ENCODE assay signal across 1 cellular context in the genomic region with DNA sequence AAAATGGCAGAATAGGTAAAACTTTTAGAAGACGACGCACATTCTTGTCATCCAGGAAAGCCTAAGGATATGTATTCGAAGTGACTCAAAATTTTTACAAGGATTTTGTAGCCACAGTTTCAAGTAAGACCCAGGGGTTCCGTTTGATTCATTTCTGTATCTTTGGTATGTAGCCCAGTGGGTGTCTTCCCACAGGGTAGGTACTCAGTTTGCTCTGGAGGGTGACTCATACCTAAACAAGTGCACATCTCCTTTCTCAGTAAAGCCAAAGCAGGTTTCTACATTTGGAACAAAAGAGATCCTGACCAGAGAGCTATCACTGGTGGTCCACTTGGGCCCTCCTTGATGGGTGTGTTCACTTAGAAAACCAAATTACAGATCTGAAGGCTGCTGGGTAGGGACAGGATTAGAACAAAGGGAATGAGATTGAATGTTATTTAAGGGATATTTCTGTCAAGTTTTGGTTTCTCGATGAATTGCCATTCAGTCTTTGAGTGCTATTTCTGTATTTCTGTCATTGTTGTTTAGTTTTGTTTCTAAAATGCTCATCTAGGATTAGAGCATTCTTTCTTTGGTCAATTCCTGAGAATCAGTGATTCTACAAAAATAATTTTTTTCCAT.
TF ChIP-seq lines count a peak whose summit lies in the region.

No MANE protein-coding gene starts in this region.

TF ChIP-seq in HEK293, 187 proteins besides CTCF, POLR2A, EP300 and RAD21 (continued from another document and continues in another):
- no peak for TF ChIP-seq ZNF266 (tag by site-specific recombination; IDR thresholded peaks at IDR 0.05; ENCODE audit: low read depth)
- no peak for TF ChIP-seq ZNF514 (tag by site-specific recombination; IDR thresholded peaks at IDR 0.05)
- 0 out of 2 replicates have a peak, but pooled peaks have one; percentile 61 for TF ChIP-seq HOXD13 (CRISPR knock-in tag; IDR thresholded peaks at IDR 0.05; ENCODE audit: borderline replicate concordance)
- TF ChIP-seq ZNF366 (tag by site-specific recombination; conservative IDR thresholded peaks at IDR 0.05), result 0 out of 2 replicates have a peak, but pooled peaks have one; percentile 16
- no peak for TF ChIP-seq SCRT1 (tag by site-specific recombination; IDR thresholded peaks at IDR 0.05; ENCODE audit: borderline replicate concordance)
- TF ChIP-seq ZNF76 (tag by site-specific recombination; IDR thresholded peaks at IDR 0.05; ENCODE audit: borderline replicate concordance, low read depth), result no peak
- TF ChIP-seq, protein P1, sequence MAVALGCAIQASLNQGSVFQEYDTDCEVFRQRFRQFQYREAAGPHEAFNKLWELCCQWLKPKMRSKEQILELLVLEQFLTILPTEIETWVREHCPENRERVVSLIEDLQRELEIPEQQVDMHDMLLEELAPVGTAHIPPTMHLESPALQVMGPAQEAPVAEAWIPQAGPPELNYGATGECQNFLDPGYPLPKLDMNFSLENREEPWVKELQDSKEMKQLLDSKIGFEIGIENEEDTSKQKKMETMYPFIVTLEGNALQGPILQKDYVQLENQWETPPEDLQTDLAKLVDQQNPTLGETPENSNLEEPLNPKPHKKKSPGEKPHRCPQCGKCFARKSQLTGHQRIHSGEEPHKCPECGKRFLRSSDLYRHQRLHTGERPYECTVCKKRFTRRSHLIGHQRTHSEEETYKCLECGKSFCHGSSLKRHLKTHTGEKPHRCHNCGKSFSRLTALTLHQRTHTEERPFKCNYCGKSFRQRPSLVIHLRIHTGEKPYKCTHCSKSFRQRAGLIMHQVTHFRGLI (tag by site-specific recombination; IDR thresholded peaks at IDR 0.05), result no peak
- TF ChIP-seq TCF7L2 (IDR thresholded peaks at IDR 0.05; ENCODE audit: borderline replicate concordance, low read depth, low read length), result no peak
- TF ChIP-seq ZNF837 (tag by site-specific recombination; IDR thresholded peaks at IDR 0.05), result no peak
- TF ChIP-seq SCRT2 (tag by site-specific recombination; IDR thresholded peaks at IDR 0.05), result no peak
- TF ChIP-seq, protein P2, sequence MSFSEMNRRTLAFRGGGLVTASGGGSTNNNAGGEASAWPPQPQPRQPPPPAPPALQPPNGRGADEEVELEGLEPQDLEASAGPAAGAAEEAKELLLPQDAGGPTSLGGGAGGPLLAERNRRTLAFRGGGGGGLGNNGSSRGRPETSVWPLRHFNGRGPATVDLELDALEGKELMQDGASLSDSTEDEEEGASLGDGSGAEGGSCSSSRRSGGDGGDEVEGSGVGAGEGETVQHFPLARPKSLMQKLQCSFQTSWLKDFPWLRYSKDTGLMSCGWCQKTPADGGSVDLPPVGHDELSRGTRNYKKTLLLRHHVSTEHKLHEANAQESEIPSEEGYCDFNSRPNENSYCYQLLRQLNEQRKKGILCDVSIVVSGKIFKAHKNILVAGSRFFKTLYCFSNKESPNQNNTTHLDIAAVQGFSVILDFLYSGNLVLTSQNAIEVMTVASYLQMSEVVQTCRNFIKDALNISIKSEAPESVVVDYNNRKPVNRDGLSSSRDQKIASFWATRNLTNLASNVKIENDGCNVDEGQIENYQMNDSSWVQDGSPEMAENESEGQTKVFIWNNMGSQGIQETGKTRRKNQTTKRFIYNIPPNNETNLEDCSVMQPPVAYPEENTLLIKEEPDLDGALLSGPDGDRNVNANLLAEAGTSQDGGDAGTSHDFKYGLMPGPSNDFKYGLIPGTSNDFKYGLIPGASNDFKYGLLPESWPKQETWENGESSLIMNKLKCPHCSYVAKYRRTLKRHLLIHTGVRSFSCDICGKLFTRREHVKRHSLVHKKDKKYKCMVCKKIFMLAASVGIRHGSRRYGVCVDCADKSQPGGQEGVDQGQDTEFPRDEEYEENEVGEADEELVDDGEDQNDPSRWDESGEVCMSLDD (tag by site-specific recombination; IDR thresholded peaks at IDR 0.05), result no peak
- TF ChIP-seq, protein P3, sequence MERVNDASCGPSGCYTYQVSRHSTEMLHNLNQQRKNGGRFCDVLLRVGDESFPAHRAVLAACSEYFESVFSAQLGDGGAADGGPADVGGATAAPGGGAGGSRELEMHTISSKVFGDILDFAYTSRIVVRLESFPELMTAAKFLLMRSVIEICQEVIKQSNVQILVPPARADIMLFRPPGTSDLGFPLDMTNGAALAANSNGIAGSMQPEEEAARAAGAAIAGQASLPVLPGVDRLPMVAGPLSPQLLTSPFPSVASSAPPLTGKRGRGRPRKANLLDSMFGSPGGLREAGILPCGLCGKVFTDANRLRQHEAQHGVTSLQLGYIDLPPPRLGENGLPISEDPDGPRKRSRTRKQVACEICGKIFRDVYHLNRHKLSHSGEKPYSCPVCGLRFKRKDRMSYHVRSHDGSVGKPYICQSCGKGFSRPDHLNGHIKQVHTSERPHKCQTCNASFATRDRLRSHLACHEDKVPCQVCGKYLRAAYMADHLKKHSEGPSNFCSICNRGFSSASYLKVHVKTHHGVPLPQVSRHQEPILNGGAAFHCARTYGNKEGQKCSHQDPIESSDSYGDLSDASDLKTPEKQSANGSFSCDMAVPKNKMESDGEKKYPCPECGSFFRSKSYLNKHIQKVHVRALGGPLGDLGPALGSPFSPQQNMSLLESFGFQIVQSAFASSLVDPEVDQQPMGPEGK (tag by site-specific recombination; IDR thresholded peaks at IDR 0.05), result no peak
- no peak for TF ChIP-seq ZNF423 (tag by site-specific recombination; IDR thresholded peaks at IDR 0.05)
- no peak for TF ChIP-seq ZBTB1 (tag by site-specific recombination; IDR thresholded peaks at IDR 0.05)
- no peak for TF ChIP-seq ZNF10 (tag by site-specific recombination; IDR thresholded peaks at IDR 0.05)
- no peak for TF ChIP-seq ZNF132 (tag by site-specific recombination; IDR thresholded peaks at IDR 0.05; ENCODE audit: borderline replicate concordance)
- TF ChIP-seq ZNF274 (IDR thresholded peaks at IDR 0.05; ENCODE audit: low read length), result no peak
- TF ChIP-seq ZNF274 (tag by site-specific recombination; IDR thresholded peaks at IDR 0.05; ENCODE audit: borderline replicate concordance), result no peak
- no peak for TF ChIP-seq KLF7 (tag by site-specific recombination; IDR thresholded peaks at IDR 0.05; ENCODE audit: borderline replicate concordance)
- TF ChIP-seq, protein P4, sequence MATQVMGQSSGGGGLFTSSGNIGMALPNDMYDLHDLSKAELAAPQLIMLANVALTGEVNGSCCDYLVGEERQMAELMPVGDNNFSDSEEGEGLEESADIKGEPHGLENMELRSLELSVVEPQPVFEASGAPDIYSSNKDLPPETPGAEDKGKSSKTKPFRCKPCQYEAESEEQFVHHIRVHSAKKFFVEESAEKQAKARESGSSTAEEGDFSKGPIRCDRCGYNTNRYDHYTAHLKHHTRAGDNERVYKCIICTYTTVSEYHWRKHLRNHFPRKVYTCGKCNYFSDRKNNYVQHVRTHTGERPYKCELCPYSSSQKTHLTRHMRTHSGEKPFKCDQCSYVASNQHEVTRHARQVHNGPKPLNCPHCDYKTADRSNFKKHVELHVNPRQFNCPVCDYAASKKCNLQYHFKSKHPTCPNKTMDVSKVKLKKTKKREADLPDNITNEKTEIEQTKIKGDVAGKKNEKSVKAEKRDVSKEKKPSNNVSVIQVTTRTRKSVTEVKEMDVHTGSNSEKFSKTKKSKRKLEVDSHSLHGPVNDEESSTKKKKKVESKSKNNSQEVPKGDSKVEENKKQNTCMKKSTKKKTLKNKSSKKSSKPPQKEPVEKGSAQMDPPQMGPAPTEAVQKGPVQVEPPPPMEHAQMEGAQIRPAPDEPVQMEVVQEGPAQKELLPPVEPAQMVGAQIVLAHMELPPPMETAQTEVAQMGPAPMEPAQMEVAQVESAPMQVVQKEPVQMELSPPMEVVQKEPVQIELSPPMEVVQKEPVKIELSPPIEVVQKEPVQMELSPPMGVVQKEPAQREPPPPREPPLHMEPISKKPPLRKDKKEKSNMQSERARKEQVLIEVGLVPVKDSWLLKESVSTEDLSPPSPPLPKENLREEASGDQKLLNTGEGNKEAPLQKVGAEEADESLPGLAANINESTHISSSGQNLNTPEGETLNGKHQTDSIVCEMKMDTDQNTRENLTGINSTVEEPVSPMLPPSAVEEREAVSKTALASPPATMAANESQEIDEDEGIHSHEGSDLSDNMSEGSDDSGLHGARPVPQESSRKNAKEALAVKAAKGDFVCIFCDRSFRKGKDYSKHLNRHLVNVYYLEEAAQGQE (tag by site-specific recombination; IDR thresholded peaks at IDR 0.05), result no peak
- no peak for TF ChIP-seq ZNF292 (tag by site-specific recombination; IDR thresholded peaks at IDR 0.05; ENCODE audit: borderline replicate concordance, low read depth)
- no peak for TF ChIP-seq ZNF341 (tag by site-specific recombination; IDR thresholded peaks at IDR 0.05; ENCODE audit: low read depth)
- TF ChIP-seq, protein P5, sequence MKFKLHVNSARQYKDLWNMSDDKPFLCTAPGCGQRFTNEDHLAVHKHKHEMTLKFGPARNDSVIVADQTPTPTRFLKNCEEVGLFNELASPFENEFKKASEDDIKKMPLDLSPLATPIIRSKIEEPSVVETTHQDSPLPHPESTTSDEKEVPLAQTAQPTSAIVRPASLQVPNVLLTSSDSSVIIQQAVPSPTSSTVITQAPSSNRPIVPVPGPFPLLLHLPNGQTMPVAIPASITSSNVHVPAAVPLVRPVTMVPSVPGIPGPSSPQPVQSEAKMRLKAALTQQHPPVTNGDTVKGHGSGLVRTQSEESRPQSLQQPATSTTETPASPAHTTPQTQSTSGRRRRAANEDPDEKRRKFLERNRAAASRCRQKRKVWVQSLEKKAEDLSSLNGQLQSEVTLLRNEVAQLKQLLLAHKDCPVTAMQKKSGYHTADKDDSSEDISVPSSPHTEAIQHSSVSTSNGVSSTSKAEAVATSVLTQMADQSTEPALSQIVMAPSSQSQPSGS (tag by site-specific recombination; IDR thresholded peaks at IDR 0.05; ENCODE audit: low read depth), result no peak
- TF ChIP-seq ZNF558 (tag by site-specific recombination; IDR thresholded peaks at IDR 0.05), result no peak
- TF ChIP-seq ZNF561 (tag by site-specific recombination; IDR thresholded peaks at IDR 0.05; ENCODE audit: borderline replicate concordance), result no peak
- no peak for TF ChIP-seq ZNF473 (tag by site-specific recombination; IDR thresholded peaks at IDR 0.05)
- TF ChIP-seq, protein P6, sequence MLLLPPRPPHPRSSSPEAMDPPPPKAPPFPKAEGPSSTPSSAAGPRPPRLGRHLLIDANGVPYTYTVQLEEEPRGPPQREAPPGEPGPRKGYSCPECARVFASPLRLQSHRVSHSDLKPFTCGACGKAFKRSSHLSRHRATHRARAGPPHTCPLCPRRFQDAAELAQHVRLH (tag by site-specific recombination; IDR thresholded peaks at IDR 0.05), result no peak
- no peak for TF ChIP-seq ZNF174 (tag by site-specific recombination; IDR thresholded peaks at IDR 0.05)
- TF ChIP-seq KLF1 (tag by site-specific recombination; IDR thresholded peaks at IDR 0.05), result no peak
- no peak for TF ChIP-seq ZNF529 (tag by site-specific recombination; IDR thresholded peaks at IDR 0.05; ENCODE audit: insufficient replicate concordance)
- peak; percentile 55 for TF ChIP-seq EGR2 (tag by site-specific recombination; IDR thresholded peaks at IDR 0.05; ENCODE audit: low read depth)
- no peak for TF ChIP-seq GLIS2 (tag by site-specific recombination; IDR thresholded peaks at IDR 0.05)
- 0 out of 2 replicates have a peak, but pooled peaks have one; percentile 47 for TF ChIP-seq ZNF660 (tag by site-specific recombination; IDR thresholded peaks at IDR 0.05)
- TF ChIP-seq FEZF1 (tag by site-specific recombination; IDR thresholded peaks at IDR 0.05), result peak; percentile 43
- TF ChIP-seq SALL2 (tag by site-specific recombination; IDR thresholded peaks at IDR 0.05; ENCODE audit: borderline replicate concordance), result no peak
- TF ChIP-seq, protein P7, sequence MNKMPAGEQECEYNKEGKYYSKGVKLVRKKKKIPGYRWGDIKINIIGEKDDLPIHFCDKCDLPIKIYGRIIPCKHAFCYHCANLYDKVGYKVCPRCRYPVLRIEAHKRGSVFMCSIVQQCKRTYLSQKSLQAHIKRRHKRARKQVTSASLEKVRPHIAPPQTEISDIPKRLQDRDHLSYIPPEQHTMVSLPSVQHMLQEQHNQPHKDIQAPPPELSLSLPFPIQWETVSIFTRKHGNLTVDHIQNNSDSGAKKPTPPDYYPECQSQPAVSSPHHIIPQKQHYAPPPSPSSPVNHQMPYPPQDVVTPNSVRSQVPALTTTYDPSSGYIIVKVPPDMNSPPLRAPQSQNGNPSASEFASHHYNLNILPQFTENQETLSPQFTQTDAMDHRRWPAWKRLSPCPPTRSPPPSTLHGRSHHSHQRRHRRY (tag by site-specific recombination; IDR thresholded peaks at IDR 0.05), result no peak
- TF ChIP-seq ZNF16 (tag by site-specific recombination; IDR thresholded peaks at IDR 0.05; ENCODE audit: low read depth), result no peak
- no peak for TF ChIP-seq ZNF777 (tag by site-specific recombination; IDR thresholded peaks at IDR 0.05; ENCODE audit: borderline replicate concordance)
- no peak for TF ChIP-seq GLI2 (tag by site-specific recombination; IDR thresholded peaks at IDR 0.05; ENCODE audit: borderline replicate concordance, low read depth)
- TF ChIP-seq ZNF664 (tag by site-specific recombination; IDR thresholded peaks at IDR 0.05), result no peak
- no peak for TF ChIP-seq ZNF24 (tag by site-specific recombination; IDR thresholded peaks at IDR 0.05)
- no peak for TF ChIP-seq ZNF23 (tag by site-specific recombination; IDR thresholded peaks at IDR 0.05; ENCODE audit: borderline replicate concordance)
- TF ChIP-seq SP2 (tag by site-specific recombination; IDR thresholded peaks at IDR 0.05), result no peak
- TF ChIP-seq ZNF629 (tag by site-specific recombination; IDR thresholded peaks at IDR 0.05), result peak; percentile 58
- TF ChIP-seq ZNF501 (tag by site-specific recombination; IDR thresholded peaks at IDR 0.05), result no peak
- TF ChIP-seq OSR2 (tag by site-specific recombination; IDR thresholded peaks at IDR 0.05), result no peak
- TF ChIP-seq, protein P8, sequence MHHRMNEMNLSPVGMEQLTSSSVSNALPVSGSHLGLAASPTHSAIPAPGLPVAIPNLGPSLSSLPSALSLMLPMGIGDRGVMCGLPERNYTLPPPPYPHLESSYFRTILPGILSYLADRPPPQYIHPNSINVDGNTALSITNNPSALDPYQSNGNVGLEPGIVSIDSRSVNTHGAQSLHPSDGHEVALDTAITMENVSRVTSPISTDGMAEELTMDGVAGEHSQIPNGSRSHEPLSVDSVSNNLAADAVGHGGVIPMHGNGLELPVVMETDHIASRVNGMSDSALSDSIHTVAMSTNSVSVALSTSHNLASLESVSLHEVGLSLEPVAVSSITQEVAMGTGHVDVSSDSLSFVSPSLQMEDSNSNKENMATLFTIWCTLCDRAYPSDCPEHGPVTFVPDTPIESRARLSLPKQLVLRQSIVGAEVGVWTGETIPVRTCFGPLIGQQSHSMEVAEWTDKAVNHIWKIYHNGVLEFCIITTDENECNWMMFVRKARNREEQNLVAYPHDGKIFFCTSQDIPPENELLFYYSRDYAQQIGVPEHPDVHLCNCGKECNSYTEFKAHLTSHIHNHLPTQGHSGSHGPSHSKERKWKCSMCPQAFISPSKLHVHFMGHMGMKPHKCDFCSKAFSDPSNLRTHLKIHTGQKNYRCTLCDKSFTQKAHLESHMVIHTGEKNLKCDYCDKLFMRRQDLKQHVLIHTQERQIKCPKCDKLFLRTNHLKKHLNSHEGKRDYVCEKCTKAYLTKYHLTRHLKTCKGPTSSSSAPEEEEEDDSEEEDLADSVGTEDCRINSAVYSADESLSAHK (tag by site-specific recombination; IDR thresholded peaks at IDR 0.05), result no peak
- TF ChIP-seq, protein P9, sequence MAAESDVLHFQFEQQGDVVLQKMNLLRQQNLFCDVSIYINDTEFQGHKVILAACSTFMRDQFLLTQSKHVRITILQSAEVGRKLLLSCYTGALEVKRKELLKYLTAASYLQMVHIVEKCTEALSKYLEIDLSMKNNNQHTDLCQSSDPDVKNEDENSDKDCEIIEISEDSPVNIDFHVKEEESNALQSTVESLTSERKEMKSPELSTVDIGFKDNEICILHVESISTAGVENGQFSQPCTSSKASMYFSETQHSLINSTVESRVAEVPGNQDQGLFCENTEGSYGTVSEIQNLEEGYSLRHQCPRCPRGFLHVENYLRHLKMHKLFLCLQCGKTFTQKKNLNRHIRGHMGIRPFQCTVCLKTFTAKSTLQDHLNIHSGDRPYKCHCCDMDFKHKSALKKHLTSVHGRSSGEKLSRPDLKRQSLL (tag by site-specific recombination; IDR thresholded peaks at IDR 0.05), result no peak
